In the genomic region with DNA sequence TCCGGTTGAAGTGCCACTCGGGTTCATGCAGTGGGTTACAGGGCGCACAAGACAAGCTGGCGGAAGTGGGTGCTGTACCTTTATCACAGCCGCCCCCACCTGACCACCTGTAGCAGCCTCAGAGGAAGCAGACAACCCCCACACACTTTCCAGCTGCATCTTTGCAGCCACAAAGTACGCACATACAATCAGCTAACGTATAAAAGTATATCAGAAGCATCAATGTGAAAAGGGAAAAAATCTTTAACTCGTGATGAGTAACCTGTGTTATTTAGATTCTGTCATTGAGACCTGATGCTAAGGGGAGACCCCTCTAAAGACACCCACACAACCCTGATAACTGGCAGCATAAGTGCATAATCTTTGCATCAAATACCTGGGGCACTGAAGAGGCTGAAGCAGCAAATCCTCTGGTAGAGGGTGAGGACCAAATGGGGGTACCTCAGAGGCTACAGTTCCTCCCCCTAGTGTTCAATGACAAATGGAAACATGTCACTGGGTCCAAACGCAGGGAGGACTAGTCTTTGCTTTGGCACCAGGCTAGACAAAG, we compare ENCODE assay signal across 10 cellular contexts. TPM values are rescaled to one million over a fixed set of nuclear protein-coding genes. Genes with fewer than 3 reads are reported as not detected.
DNase-seq lines count a peak whose midpoint lies in the region; ATAC-seq, FAIRE-seq and TF ChIP-seq lines count a peak whose summit lies in the region.
"Had no signal": no experiment of that assay in that cellular context is flagged by ENCODE, and none has a peak within 500 bp of the region (broad histone marks: within the 10 kb centered on the region; RNA-seq: fewer than 3 reads in every experiment).

No MANE protein-coding gene starts in this region.

- TF ChIP-seq CTCF in BE2C (IDR thresholded peaks at IDR 0.05; ENCODE audit: low read depth, low read length) (peak; percentile 46), vagina (IDR thresholded peaks at IDR 0.05) (no peak)

- TF ChIP-seq POLR2A in vagina (IDR thresholded peaks at IDR 0.05), result no peak

- ATAC-seq in GM18520 (IDR thresholded peaks at IDR 0.05; ENCODE audit: unreplicated experiment), result no peak
- ATAC-seq in GM19455 (IDR thresholded peaks at IDR 0.05; ENCODE audit: unreplicated experiment), result no peak

- WGBS in small intestine, 3 donors, result 31 to 70% (median 46%) methylated on average over 9 of the region's 9 CpGs

- no peaks in the 10 kb centered on the region for H3K36me3 ChIP-seq in BE2C
- no peaks in the 10 kb centered on the region for H3K36me3 ChIP-seq in small intestine (ENCODE audit: control insufficient read depth in 2 of 2, insufficient read depth in 2 of 2, low read length in 2 of 2)
- H3K36me3 ChIP-seq in vagina, result no peaks in the 10 kb centered on the region

- H3K4me3 ChIP-seq in BE2C (ENCODE audit: low read depth, low read length) (no peak overlapping the region), small intestine (ENCODE audit: low read depth in 1 of 2, low read length in 2 of 2) (no peak overlapping the region), vagina (no peak overlapping the region)
- H3K4me3 ChIP-seq: heart right ventricle had no signal

- DNase-seq in BE2C, result no peak
- DNase-seq in T follicular helper cell (ENCODE audit: low read depth), result peak; percentile 91
- peak; percentile 27 for DNase-seq in activated gamma-delta T cell (lab: John Stamatoyannopoulos, UW)
- DNase-seq in small intestine, result peak; percentile 62
- DNase-seq in NCI-H82 treated with DMSO at 0.1 percent for 48 hours (lab: John Stamatoyannopoulos, UW; ENCODE audit: unreplicated experiment), result no peak
- no peak for DNase-seq in vagina (ENCODE audit: extremely low spot score in 2 of 2)
- DNase-seq: heart right ventricle had no signal

- no peaks in the 10 kb centered on the region for H3K9me3 ChIP-seq in BE2C
- no peaks in the 10 kb centered on the region for H3K9me3 ChIP-seq in small intestine (ENCODE audit: control insufficient read depth, low read depth)
- H3K9me3 ChIP-seq in vagina, result peaks cover 5% of the 10 kb centered on the region

- H3K27ac ChIP-seq in small intestine (ENCODE audit: low read depth in 1 of 2, low read length in 1 of 2), result peak overlapping the region in 1 of 2 donors; percentile 36
- H3K27ac ChIP-seq in vagina, result no peak overlapping the region

- no peak for FAIRE-seq in small intestine (lab: Jason Lieb, UNC)
- FAIRE-seq: TTC549 had no signal

- H3K27me3 ChIP-seq in BE2C (peaks cover 61% of the 10 kb centered on the region), small intestine (ENCODE audit: control insufficient read depth in 2 of 2, insufficient read depth in 2 of 2, low read length in 2 of 2) (peaks cover 0 to 1% of the 10 kb centered on the region in 2 donors), vagina (no peaks in the 10 kb centered on the region)
- H3K27me3 ChIP-seq: heart right ventricle had no signal

- H3K4me1 ChIP-seq in BE2C (no peaks in the 10 kb centered on the region), small intestine (ENCODE audit: control insufficient read depth in 2 of 2, insufficient read depth in 1 of 2, low read depth in 1 of 2, low read length in 1 of 2) (no peaks in the 10 kb centered on the region), vagina (no peaks in the 10 kb centered on the region)

- intact Hi-C loops in vagina (cut with DNase I), result no loop called here

RNA-seq across cellular contexts. Expression of gene BACH2, which starts 22.1 kb away (rescaled TPM):
- polyA plus RNA-seq in BE2C (2012; ENCODE audit: insufficient read depth, insufficient read length, low read depth), result 0.14 TPM
- polyA plus RNA-seq in small intestine, result under 1 TPM in 2 of 3 donors, not detected in 1; under 0.01 to 0.67 TPM
- 6.4 TPM for total RNA-seq in vagina

Comparison
In these comparisons a context has a peak if more than half of its experiments do, and no peak if none do; other contexts are left out.
1. DNase-seq: peak in T follicular helper cell (single experiment), activated gamma-delta T cell (single experiment) and small intestine (single experiment); none in BE2C (single experiment), NCI-H82 treated with DMSO at 0.1 percent for 48 hours (single experiment) and vagina (0 of 2).